ENCODE assay signal across 20 cellular contexts in the genomic region with DNA sequence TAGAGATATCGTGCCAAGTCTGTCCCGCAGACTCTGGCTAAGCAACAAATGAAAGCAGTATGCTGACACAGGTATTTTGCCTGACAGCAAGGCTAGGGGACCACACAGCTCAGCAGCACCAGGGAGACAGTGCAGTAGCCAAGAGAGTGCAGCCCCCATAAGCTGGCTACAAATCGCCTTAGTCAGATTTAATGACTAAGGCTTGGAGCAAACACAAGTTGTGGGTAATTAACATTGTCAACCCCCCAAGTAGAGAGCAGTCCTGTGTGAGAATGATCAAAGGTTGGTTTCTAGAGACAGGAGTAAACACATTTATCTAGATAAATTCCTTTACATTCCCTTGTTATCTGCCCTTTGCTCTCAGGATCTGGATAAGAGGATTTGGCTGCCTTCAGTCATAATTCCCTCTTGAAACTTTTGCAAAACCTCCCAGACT.
DNase-seq lines count a peak whose midpoint lies in the region; ATAC-seq, FAIRE-seq and TF ChIP-seq lines count a peak whose summit lies in the region.
"Had no signal": no experiment of that assay in that cellular context is flagged by ENCODE, and none has a peak within 500 bp of the region (broad histone marks: within the 10 kb centered on the region; RNA-seq: fewer than 3 reads in every experiment).

No MANE protein-coding gene starts in this region.

- BruUV-seq in K562 (replicated peaks; lab: Mats Ljungman, UMichigan), result no TSS peak

- DNase-seq in H4 (ENCODE audit: low spot score) (peak; percentile 10), NCI-H69 (lab: John Stamatoyannopoulos, UW) (peak; percentile 27), K562 (ENCODE audit: extremely low read depth in 1 of 4, low spot score in 3 of 4) (no peak), nephron progenitor cell (peak; percentile 2), tibial artery (no peak), vagina (ENCODE audit: extremely low spot score in 2 of 2) (no peak), NCI-H1930 (lab: John Stamatoyannopoulos, UW) (no peak)
- DNase-seq: activated CD4-positive, alpha-beta T cell treated with anti-CD3 and anti-CD28 coated beads for 1 hour; activated naive CD8-positive, alpha-beta T cell treated with anti-CD3 and anti-CD28 coated beads, Interleukin-2, amount 10 ng/mL, durations not matched to agents 7 days and 5 days; GM23248; IMR-90; naive thymus-derived CD8-positive, alpha-beta T cell; NCI-H1694 treated with DMSO at 0.1 percent for 48 hours; SK-N-SH; T1000 had no signal

- H3K27ac Mint-ChIP-seq in nephron progenitor cell, result no peak overlapping the region
- H3K27ac Mint-ChIP-seq: activated naive CD8-positive, alpha-beta T cell treated with anti-CD3 and anti-CD28 coated beads, Interleukin-2, amount 10 ng/mL, durations not matched to agents 7 days and 5 days; naive thymus-derived CD8-positive, alpha-beta T cell; stimulated activated naive CD8-positive, alpha-beta T cell treated with anti-CD3 and anti-CD28 coated beads, Interleukin-15, Interleukin-2, amounts not matched to agents 100 ng/mL and 50 ng/mL, for 24 hours; type B pancreatic cell had no signal

- no peak for FAIRE-seq in K562 (lab: Jason Lieb, UNC)
- FAIRE-seq: keratinocyte had no signal

- CTCF ChIA-PET in K562 (lab: Yijun Ruan, JAX; ENCODE audit: low intra/inter-chr PET ratio), result no interaction called here

- H3K36me3 Mint-ChIP-seq in nephron progenitor cell (ENCODE audit: low read depth), result no peaks in the 10 kb centered on the region
- H3K36me3 Mint-ChIP-seq: activated naive CD8-positive, alpha-beta T cell treated with anti-CD3 and anti-CD28 coated beads, Interleukin-2, amount 10 ng/mL, durations not matched to agents 7 days and 5 days; type B pancreatic cell had no signal

- in situ Hi-C loops in K562 (cut with MboI), result no loop called here

- H3K27me3 ChIP-seq in K562 (ENCODE audit: control insufficient read depth in 2 of 2, insufficient read depth in 2 of 2, low read length in 2 of 2) (no peaks in the 10 kb centered on the region), tibial artery (no peaks in the 10 kb centered on the region), vagina (no peaks in the 10 kb centered on the region)

- intact Hi-C loops in K562 (cut with micrococcal nuclease) (no loop called here), tibial artery (cut with DNase I; ENCODE audit: low total_unique reads) (no loop called here), vagina (cut with DNase I) (no loop called here)

- TF ChIP-seq POLR2A in K562 (conservative IDR thresholded peaks at IDR 0.05), result no peak
- TF ChIP-seq POLR2A in vagina (IDR thresholded peaks at IDR 0.05), result no peak

- POLR2A ChIA-PET in K562 (lab: Yijun Ruan, JAX), result no interaction called here

- no peak overlapping the region; the same call in 1 of the 2 replicates for H3K4me2 ChIP-seq in K562 (ENCODE audit: insufficient read depth, low read length)
- H3K4me2 ChIP-seq: SK-N-SH had no signal

- H3K4me3 Mint-ChIP-seq in nephron progenitor cell, result no peak overlapping the region
- H3K4me3 Mint-ChIP-seq: activated naive CD8-positive, alpha-beta T cell treated with anti-CD3 and anti-CD28 coated beads, Interleukin-2, amount 10 ng/mL, durations not matched to agents 7 days and 5 days; naive thymus-derived CD8-positive, alpha-beta T cell; stimulated activated naive CD8-positive, alpha-beta T cell treated with anti-CD3 and anti-CD28 coated beads, Interleukin-15, Interleukin-2, amounts not matched to agents 100 ng/mL and 50 ng/mL, for 24 hours; type B pancreatic cell had no signal

- 7% methylated on average over 3 of the region's 3 CpGs for WGBS in K562 (ENCODE audit: insufficient coverage, low coverage, missing lambda C conversion rate)

- no peak for TF ChIP-seq CTCF in K562 (IDR thresholded peaks at IDR 0.05 in 2 of 3, conservative IDR thresholded peaks at IDR 0.05 in 1 of 3; ENCODE audit: insufficient read depth in 2 of 3, low read depth in 1 of 3, low read length in 3 of 3)
- TF ChIP-seq CTCF in nephron progenitor cell (IDR thresholded peaks at IDR 0.05), result no peak
- TF ChIP-seq CTCF in tibial artery (IDR thresholded peaks at IDR 0.05), result no peak
- no peak for TF ChIP-seq CTCF in vagina (IDR thresholded peaks at IDR 0.05)

- no peak overlapping the region for H3K4me3 ChIP-seq in K562
- no peak overlapping the region for H3K4me3 ChIP-seq in tibial artery
- H3K4me3 ChIP-seq in vagina, result no peak overlapping the region
- H3K4me3 ChIP-seq: coronary artery, GM23248 had no signal

- H3K4me1 Mint-ChIP-seq in nephron progenitor cell, result peaks cover 4% of the 10 kb centered on the region
- H3K4me1 Mint-ChIP-seq: activated naive CD8-positive, alpha-beta T cell treated with anti-CD3 and anti-CD28 coated beads, Interleukin-2, amount 10 ng/mL, durations not matched to agents 7 days and 5 days; naive thymus-derived CD8-positive, alpha-beta T cell had no signal

- H3K27me3 Mint-ChIP-seq in nephron progenitor cell (ENCODE audit: low read depth, poor library complexity), result no peaks in the 10 kb centered on the region
- H3K27me3 Mint-ChIP-seq: activated naive CD8-positive, alpha-beta T cell treated with anti-CD3 and anti-CD28 coated beads, Interleukin-2, amount 10 ng/mL, durations not matched to agents 7 days and 5 days; naive thymus-derived CD8-positive, alpha-beta T cell; stimulated activated naive CD8-positive, alpha-beta T cell treated with anti-CD3 and anti-CD28 coated beads, Interleukin-15, Interleukin-2, amounts not matched to agents 100 ng/mL and 50 ng/mL, for 24 hours had no signal

- no peaks in the 10 kb centered on the region for H3K79me2 ChIP-seq in K562 (ENCODE audit: control insufficient read depth, insufficient read depth, low read length)

- H3K27ac ChIP-seq in K562 (ENCODE audit: extremely low read depth, low read depth, low read length) (no peak overlapping the region), tibial artery (no peak overlapping the region), vagina (no peak overlapping the region)
- H3K27ac ChIP-seq: coronary artery, GM23248 had no signal

- no peak for TF ChIP-seq EP300 in K562 (IDR thresholded peaks at IDR 0.05; ENCODE audit: low read length)

- no peak for TF ChIP-seq RAD21 in K562 (CRISPR knock-in tag; conservative IDR thresholded peaks at IDR 0.05 in 1 of 2, IDR thresholded peaks at IDR 0.05 in 1 of 2)

- H2AFZ ChIP-seq in K562 (ENCODE audit: low read depth, low read length), result no peak overlapping the region
- H2AFZ ChIP-seq: GM23248 had no signal

- no peaks in the 10 kb centered on the region for H3K4me1 ChIP-seq in K562 (replicated peaks in 1 of 2; ENCODE audit: control insufficient read depth in 2 of 2, insufficient read depth in 2 of 2, low read length in 2 of 2)
- no peaks in the 10 kb centered on the region for H3K4me1 ChIP-seq in tibial artery
- no peaks in the 10 kb centered on the region for H3K4me1 ChIP-seq in vagina

- H3K9me3 ChIP-seq in K562 (replicated peaks; ENCODE audit: control insufficient read depth, insufficient read depth, low read depth, low read length), result no peaks in the 10 kb centered on the region; the same call in 1 of the 2 replicates
- peaks cover 0 to 4% (median 0%) of the 10 kb centered on the region in 3 donors for H3K9me3 ChIP-seq in tibial artery
- H3K9me3 ChIP-seq in vagina, result no peaks in the 10 kb centered on the region
- H3K9me3 ChIP-seq: SK-N-SH had no signal

- H4K20me1 ChIP-seq in K562 (replicated peaks; ENCODE audit: control insufficient read depth, insufficient read depth, low read length), result no peaks in the 10 kb centered on the region

- no peak overlapping the region for H3K9ac ChIP-seq in K562 (ENCODE audit: insufficient read depth in 1 of 2, low read depth in 2 of 2, low read length in 2 of 2)
- H3K9ac ChIP-seq: GM23248, SK-N-SH had no signal

- H3K36me3 ChIP-seq in K562 (ENCODE audit: control insufficient read depth, insufficient read depth, low read length), result no peaks in the 10 kb centered on the region
- H3K36me3 ChIP-seq in tibial artery, result no peaks in the 10 kb centered on the region
- H3K36me3 ChIP-seq in vagina, result no peaks in the 10 kb centered on the region

- no peaks in the 10 kb centered on the region for H3K9me1 ChIP-seq in K562 (ENCODE audit: control insufficient read depth, insufficient read depth, low read length)

- H3K9me3 Mint-ChIP-seq in nephron progenitor cell, result peaks cover 6% of the 10 kb centered on the region
- H3K9me3 Mint-ChIP-seq: type B pancreatic cell had no signal

- ATAC-seq in K562 (no peak), GM21515 (IDR thresholded peaks at IDR 0.05; ENCODE audit: unreplicated experiment) (no peak)
- ATAC-seq: naive thymus-derived CD8-positive, alpha-beta T cell had no signal

TF ChIP-seq in K562, 482 proteins besides CTCF, POLR2A, EP300 and RAD21 (continues in another document):
- TF ChIP-seq C11orf30 (IDR thresholded peaks at IDR 0.05; ENCODE audit: low read depth) (peak; percentile 51; the same call in 1 of the 2 replicates), FOXA1 (IDR thresholded peaks at IDR 0.05; ENCODE audit: borderline replicate concordance) (no peak), MAFG (tag; conservative IDR thresholded peaks at IDR 0.05) (0 out of 2 replicates have a peak, but pooled peaks have one; percentile 26), CEBPG (CRISPR knock-in tag; IDR thresholded peaks at IDR 0.05) (no peak), CEBPG (tag; conservative IDR thresholded peaks at IDR 0.05 in 1 of 2, IDR thresholded peaks at IDR 0.05 in 1 of 2) (no peak)

Comparison
In these comparisons a context has a peak if more than half of its experiments do, and no peak if none do; other contexts are left out.
1. DNase-seq: peak in H4 (single experiment), NCI-H69 (single experiment) and nephron progenitor cell (single experiment); none in K562 (0 of 4), tibial artery (0 of 2), vagina (0 of 2) and NCI-H1930 (0 of 2).